Comparison of ENCODE assay signal across 8 cellular contexts in genomic region chr4:102761478-102761790, GRCh38. TPM values are rescaled to one million over a fixed set of nuclear protein-coding genes. Genes with fewer than 3 reads are reported as not detected.
A peak's percentile ranks its signal among the peaks of the same experiment; 100 is the strongest.
DNase-seq lines count a peak whose midpoint lies in the region; ATAC-seq and TF ChIP-seq lines count a peak whose summit lies in the region.

No MANE protein-coding gene starts in this region.

- peak overlapping the region; percentile 49 for H3K27ac Mint-ChIP-seq in activated T-helper 1 cell treated with anti-CD3 and anti-CD28 coated beads, Interleukin-12 subunit alpha, Interleukin-12 subunit beta, Interleukin-2, Interleukin-4 antibody, amounts not matched to agents 30 ng/mL and 10 ng/mL and 1 ng/mL, durations not matched to agents 14 hours and 24 hours and 36 hours

- no peaks in the 10 kb centered on the region for H3K4me1 ChIP-seq in ACC112 (ENCODE audit: control insufficient read depth, insufficient read depth, low read length, unreplicated experiment)
- peaks cover 7% of the 10 kb centered on the region for H3K4me1 ChIP-seq in hepatocyte (ENCODE audit: insufficient read depth)
- H3K4me1 ChIP-seq in smooth muscle cell (ENCODE audit: low read depth): peaks cover 4% of the 10 kb centered on the region

- peak; percentile 24 for ATAC-seq in GM21528 (IDR thresholded peaks at IDR 0.05; ENCODE audit: low FRiP score, unreplicated experiment)

- peak overlapping the region; percentile 96 for H3K4me3 Mint-ChIP-seq in activated T-helper 1 cell treated with anti-CD3 and anti-CD28 coated beads, Interleukin-12 subunit alpha, Interleukin-12 subunit beta, Interleukin-2, Interleukin-4 antibody, amounts not matched to agents 30 ng/mL and 10 ng/mL and 1 ng/mL, durations not matched to agents 14 hours and 24 hours and 36 hours

- H4K20me1 ChIP-seq in hepatocyte (ENCODE audit: insufficient read depth, poor library complexity, severe bottlenecking) (peaks cover 4% of the 10 kb centered on the region), smooth muscle cell (ENCODE audit: low read depth) (peaks cover 29% of the 10 kb centered on the region)

- peaks cover 16% of the 10 kb centered on the region for H3K79me2 ChIP-seq in ACC112 (ENCODE audit: control insufficient read depth, insufficient read depth, low read length, unreplicated experiment)
- H3K79me2 ChIP-seq in hepatocyte: peaks cover 36% of the 10 kb centered on the region
- peaks cover 43% of the 10 kb centered on the region for H3K79me2 ChIP-seq in smooth muscle cell (ENCODE audit: low read depth)

- H3K4me3 ChIP-seq in ACC112 (ENCODE audit: low read depth, low read length): peak overlapping the region; percentile 95
- H3K4me3 ChIP-seq in hepatocyte: peak overlapping the region; percentile 75
- H3K4me3 ChIP-seq in smooth muscle cell: peak overlapping the region; percentile 81

- H3K9me2 ChIP-seq in hepatocyte (replicated peaks; ENCODE audit: insufficient read depth): no peaks in the 10 kb centered on the region

- intact Hi-C loops in activated T-helper 1 cell treated with anti-CD3 and anti-CD28 coated beads, Interleukin-12 subunit alpha, Interleukin-12 subunit beta, Interleukin-2, Interleukin-4 antibody, amounts not matched to agents 30 ng/mL and 10 ng/mL and 1 ng/mL, durations not matched to agents 14 hours and 24 hours and 36 hours (cut with micrococcal nuclease): loop anchor here (1.0 to 5.0 kb wide), 8 partner anchors 16 to 417 kb away; partner anchors contain the start of genes BDH2, CISD2, SLC39A8 and SLC9B2

- H3K4me1 Mint-ChIP-seq in activated T-helper 1 cell treated with anti-CD3 and anti-CD28 coated beads, Interleukin-12 subunit alpha, Interleukin-12 subunit beta, Interleukin-2, Interleukin-4 antibody, amounts not matched to agents 30 ng/mL and 10 ng/mL and 1 ng/mL, durations not matched to agents 14 hours and 24 hours and 36 hours (ENCODE audit: low read depth): peaks cover 31% of the 10 kb centered on the region

- no peak for TF ChIP-seq CTCF in hepatocyte (IDR thresholded peaks at IDR 0.05; ENCODE audit: poor library complexity)
- TF ChIP-seq CTCF in smooth muscle cell (IDR thresholded peaks at IDR 0.05; ENCODE audit: borderline replicate concordance, insufficient read depth, poor library complexity, severe bottlenecking): no peak

- no peak for DNase-seq in activated T-helper 1 cell treated with anti-CD3 and anti-CD28 coated beads, Interleukin-12 subunit alpha, Interleukin-12 subunit beta, Interleukin-2, Interleukin-4 antibody, amounts not matched to agents 30 ng/mL and 10 ng/mL and 1 ng/mL, durations not matched to agents 14 hours and 24 hours and 36 hours (ENCODE audit: low spot score)
- peak; percentile 34 for DNase-seq in hepatocyte (ENCODE audit: low spot score)
- DNase-seq in smooth muscle cell (lab: John Stamatoyannopoulos, UW; ENCODE audit: unreplicated experiment): no peak
- DNase-seq in ureter (ENCODE audit: low spot score): no peak
- no peak for DNase-seq in NCI-H2081 (lab: John Stamatoyannopoulos, UW)
- DNase-seq in T1000 (lab: John Stamatoyannopoulos, UW): no peak

- H3K27me3 ChIP-seq in ACC112 (ENCODE audit: insufficient read depth, low read length): no peaks in the 10 kb centered on the region; the same call in 1 of the 2 replicates
- H3K27me3 ChIP-seq in hepatocyte: no peaks in the 10 kb centered on the region
- no peaks in the 10 kb centered on the region for H3K27me3 ChIP-seq in smooth muscle cell (ENCODE audit: low read depth)

- H3K27ac ChIP-seq in ACC112 (ENCODE audit: low read depth, low read length) (no peak overlapping the region), hepatocyte (peak overlapping the region; percentile 88), smooth muscle cell (ENCODE audit: low read depth) (peak overlapping the region; percentile 76)

- WGBS in hepatocyte (ENCODE audit: low lambda C conversion rate, missing lambda C conversion rate): 15% methylated on average over 9 of the region's 9 CpGs
- WGBS in smooth muscle cell (ENCODE audit: low lambda C conversion rate): 20% methylated on average over 9 of the region's 9 CpGs

- H3K9ac ChIP-seq in smooth muscle cell (ENCODE audit: low read depth): peak overlapping the region; percentile 92

- H2AFZ ChIP-seq in ACC112 (ENCODE audit: low read length, unreplicated experiment) (peak overlapping the region; percentile 98), hepatocyte (peak overlapping the region; percentile 88), smooth muscle cell (ENCODE audit: low read depth) (peak overlapping the region; percentile 87)

- H3K27me3 Mint-ChIP-seq in activated T-helper 1 cell treated with anti-CD3 and anti-CD28 coated beads, Interleukin-12 subunit alpha, Interleukin-12 subunit beta, Interleukin-2, Interleukin-4 antibody, amounts not matched to agents 30 ng/mL and 10 ng/mL and 1 ng/mL, durations not matched to agents 14 hours and 24 hours and 36 hours (ENCODE audit: insufficient read depth): peaks cover 13% of the 10 kb centered on the region

- H3K9me3 ChIP-seq in hepatocyte (ENCODE audit: low read depth): no peaks in the 10 kb centered on the region
- H3K9me3 ChIP-seq in smooth muscle cell (replicated peaks; ENCODE audit: low read depth): no peaks in the 10 kb centered on the region

- H3K4me2 ChIP-seq in hepatocyte: peak overlapping the region; percentile 80
- H3K4me2 ChIP-seq in smooth muscle cell: peak overlapping the region; percentile 93

- no peaks in the 10 kb centered on the region for H3K36me3 ChIP-seq in ACC112 (ENCODE audit: insufficient read depth, low read length)
- no peaks in the 10 kb centered on the region for H3K36me3 ChIP-seq in hepatocyte (replicated peaks; ENCODE audit: insufficient read depth, low read depth)
- no peaks in the 10 kb centered on the region for H3K36me3 ChIP-seq in smooth muscle cell (ENCODE audit: low read depth)

- no peaks in the 10 kb centered on the region for H3F3A ChIP-seq in smooth muscle cell (ENCODE audit: low read depth)

- H3K36me3 Mint-ChIP-seq in activated T-helper 1 cell treated with anti-CD3 and anti-CD28 coated beads, Interleukin-12 subunit alpha, Interleukin-12 subunit beta, Interleukin-2, Interleukin-4 antibody, amounts not matched to agents 30 ng/mL and 10 ng/mL and 1 ng/mL, durations not matched to agents 14 hours and 24 hours and 36 hours (ENCODE audit: low read depth): peaks cover 7% of the 10 kb centered on the region

- no peaks in the 10 kb centered on the region for H3K9me3 Mint-ChIP-seq in activated T-helper 1 cell treated with anti-CD3 and anti-CD28 coated beads, Interleukin-12 subunit alpha, Interleukin-12 subunit beta, Interleukin-2, Interleukin-4 antibody, amounts not matched to agents 30 ng/mL and 10 ng/mL and 1 ng/mL, durations not matched to agents 14 hours and 24 hours and 36 hours

RNA-seq across cellular contexts. Expression of gene MANBA, which starts 0.7 kb away (rescaled TPM):
- total RNA-seq in activated T-helper 1 cell treated with anti-CD3 and anti-CD28 coated beads, Interleukin-12 subunit alpha, Interleukin-12 subunit beta, Interleukin-2, Interleukin-4 antibody, amounts not matched to agents 30 ng/mL and 10 ng/mL and 1 ng/mL, durations not matched to agents 14 hours and 24 hours and 36 hours: 7.5 and 8.0 TPM in 2 replicates
- total RNA-seq in hepatocyte (91.4 and 98.1 TPM in 2 replicates), smooth muscle cell (99.9 and 137 TPM in 2 replicates), ureter (23.6 TPM)
- polyA plus RNA-seq in hepatocyte (37.5 and 52.0 TPM in 2 replicates), smooth muscle cell (54.0 and 58.1 TPM in 2 replicates)
